Comparison of ENCODE assay signal across 1 cellular context in the genomic region with DNA sequence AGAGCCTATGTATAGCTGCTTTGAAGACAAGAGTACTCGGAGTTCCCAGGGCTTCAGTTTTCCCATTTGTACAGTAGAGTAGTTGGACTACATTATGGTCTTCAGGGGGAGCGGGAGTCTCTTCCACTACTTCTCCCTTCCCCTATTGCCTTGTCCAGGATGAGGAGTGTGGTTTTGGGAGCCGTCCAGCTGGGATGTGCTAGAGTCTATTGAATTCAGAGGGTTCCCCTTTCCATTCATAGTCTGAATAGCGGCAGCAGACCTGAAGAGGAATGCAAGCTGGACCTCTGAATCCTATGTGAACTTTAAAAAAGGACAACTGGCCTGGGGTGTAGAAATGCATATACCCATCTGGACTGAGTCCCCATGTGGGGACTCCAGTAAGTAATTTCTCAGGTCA.
TF ChIP-seq lines count a peak whose summit lies in the region.

No MANE protein-coding gene starts in this region.

TF ChIP-seq in GM23338, 12 proteins besides CTCF, POLR2A, EP300 and RAD21 (continued from another document):
- TF ChIP-seq ZNF462 (CRISPR knock-in tag; IDR thresholded peaks at IDR 0.05): no peak
- no peak for TF ChIP-seq ZNF331 (CRISPR knock-in tag; IDR thresholded peaks at IDR 0.05; ENCODE audit: low read depth)
- no peak for TF ChIP-seq ZNF114 (CRISPR knock-in tag; IDR thresholded peaks at IDR 0.05)
- TF ChIP-seq CREB1 (CRISPR knock-in tag; IDR thresholded peaks at IDR 0.05; ENCODE audit: low read depth): no peak
- TF ChIP-seq NANOG (IDR thresholded peaks at IDR 0.05; ENCODE audit: borderline replicate concordance): no peak
- no peak for TF ChIP-seq JUNB (IDR thresholded peaks at IDR 0.05; ENCODE audit: unreplicated experiment)
- TF ChIP-seq, protein P1, sequence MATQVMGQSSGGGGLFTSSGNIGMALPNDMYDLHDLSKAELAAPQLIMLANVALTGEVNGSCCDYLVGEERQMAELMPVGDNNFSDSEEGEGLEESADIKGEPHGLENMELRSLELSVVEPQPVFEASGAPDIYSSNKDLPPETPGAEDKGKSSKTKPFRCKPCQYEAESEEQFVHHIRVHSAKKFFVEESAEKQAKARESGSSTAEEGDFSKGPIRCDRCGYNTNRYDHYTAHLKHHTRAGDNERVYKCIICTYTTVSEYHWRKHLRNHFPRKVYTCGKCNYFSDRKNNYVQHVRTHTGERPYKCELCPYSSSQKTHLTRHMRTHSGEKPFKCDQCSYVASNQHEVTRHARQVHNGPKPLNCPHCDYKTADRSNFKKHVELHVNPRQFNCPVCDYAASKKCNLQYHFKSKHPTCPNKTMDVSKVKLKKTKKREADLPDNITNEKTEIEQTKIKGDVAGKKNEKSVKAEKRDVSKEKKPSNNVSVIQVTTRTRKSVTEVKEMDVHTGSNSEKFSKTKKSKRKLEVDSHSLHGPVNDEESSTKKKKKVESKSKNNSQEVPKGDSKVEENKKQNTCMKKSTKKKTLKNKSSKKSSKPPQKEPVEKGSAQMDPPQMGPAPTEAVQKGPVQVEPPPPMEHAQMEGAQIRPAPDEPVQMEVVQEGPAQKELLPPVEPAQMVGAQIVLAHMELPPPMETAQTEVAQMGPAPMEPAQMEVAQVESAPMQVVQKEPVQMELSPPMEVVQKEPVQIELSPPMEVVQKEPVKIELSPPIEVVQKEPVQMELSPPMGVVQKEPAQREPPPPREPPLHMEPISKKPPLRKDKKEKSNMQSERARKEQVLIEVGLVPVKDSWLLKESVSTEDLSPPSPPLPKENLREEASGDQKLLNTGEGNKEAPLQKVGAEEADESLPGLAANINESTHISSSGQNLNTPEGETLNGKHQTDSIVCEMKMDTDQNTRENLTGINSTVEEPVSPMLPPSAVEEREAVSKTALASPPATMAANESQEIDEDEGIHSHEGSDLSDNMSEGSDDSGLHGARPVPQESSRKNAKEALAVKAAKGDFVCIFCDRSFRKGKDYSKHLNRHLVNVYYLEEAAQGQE (IDR thresholded peaks at IDR 0.05; ENCODE audit: unreplicated experiment): no peak
- TF ChIP-seq, protein P2, sequence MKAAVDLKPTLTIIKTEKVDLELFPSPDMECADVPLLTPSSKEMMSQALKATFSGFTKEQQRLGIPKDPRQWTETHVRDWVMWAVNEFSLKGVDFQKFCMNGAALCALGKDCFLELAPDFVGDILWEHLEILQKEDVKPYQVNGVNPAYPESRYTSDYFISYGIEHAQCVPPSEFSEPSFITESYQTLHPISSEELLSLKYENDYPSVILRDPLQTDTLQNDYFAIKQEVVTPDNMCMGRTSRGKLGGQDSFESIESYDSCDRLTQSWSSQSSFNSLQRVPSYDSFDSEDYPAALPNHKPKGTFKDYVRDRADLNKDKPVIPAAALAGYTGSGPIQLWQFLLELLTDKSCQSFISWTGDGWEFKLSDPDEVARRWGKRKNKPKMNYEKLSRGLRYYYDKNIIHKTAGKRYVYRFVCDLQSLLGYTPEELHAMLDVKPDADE (IDR thresholded peaks at IDR 0.05): no peak
